1 cellular context compared by ENCODE assay signal in the genomic region with DNA sequence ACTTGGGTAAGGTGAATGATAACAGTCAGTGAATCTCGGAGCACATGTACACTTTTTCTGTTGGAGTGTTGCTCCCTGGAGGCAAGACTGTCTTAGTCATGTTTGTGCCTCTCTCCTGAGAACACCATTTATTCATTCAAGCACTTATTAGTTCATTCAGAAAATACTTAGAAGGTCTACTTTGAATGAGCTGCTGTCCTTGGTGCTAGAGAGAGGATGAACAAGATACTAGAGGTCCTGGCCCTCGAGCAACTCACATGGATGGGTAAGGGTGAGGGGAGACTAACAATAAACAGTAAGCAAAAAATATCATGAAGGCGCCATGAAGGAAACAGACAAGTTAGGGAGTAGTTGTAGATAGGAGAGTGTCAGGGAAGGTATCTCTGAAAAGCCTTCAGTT.
TF ChIP-seq lines count a peak whose summit lies in the region.

No MANE protein-coding gene starts in this region.

TF ChIP-seq in IMR-90, 13 proteins besides CTCF, POLR2A, EP300 and RAD21:
- no peak for TF ChIP-seq NFE2L2 (IDR thresholded peaks at IDR 0.05; ENCODE audit: low read depth, low read length)
- no peak for TF ChIP-seq BHLHE40 (IDR thresholded peaks at IDR 0.05; ENCODE audit: low read depth, low read length)
- TF ChIP-seq RCOR1 (IDR thresholded peaks at IDR 0.05; ENCODE audit: insufficient replicate concordance, low read length) = peak; percentile 25
TF ChIP-seq in IMR-90: peak in this region for 1.
